ENCODE assay signal across 19 cellular contexts in genomic region chr20:3902446-3902845, GRCh38. TPM values are rescaled to one million over a fixed set of nuclear protein-coding genes. Genes with fewer than 3 reads are reported as not detected.
A peak's percentile ranks its signal among the peaks of the same experiment; 100 is the strongest.
DNase-seq lines count a peak whose midpoint lies in the region; ATAC-seq and TF ChIP-seq lines count a peak whose summit lies in the region.
"Had no signal": no experiment of that assay in that cellular context is flagged by ENCODE, and none has a peak within 500 bp of the region (broad histone marks: within the 10 kb centered on the region; RNA-seq: fewer than 3 reads in every experiment).

No MANE protein-coding gene starts in this region.

- no peak overlapping the region for H4K91ac ChIP-seq in IMR-90 (ENCODE audit: insufficient read depth, low read depth, low read length)
- no peak overlapping the region for H4K91ac ChIP-seq in trophoblast cell (ENCODE audit: low read depth, low read length)

- TF ChIP-seq RAD21 in IMR-90 (IDR thresholded peaks at IDR 0.05; ENCODE audit: low read length): no peak

- no peak overlapping the region for H4K12ac ChIP-seq in trophoblast cell (ENCODE audit: low read depth, low read length)

- H2AFZ ChIP-seq in IMR-90 (replicated peaks; ENCODE audit: low read length, poor library complexity) (no peak overlapping the region), trophoblast cell (ENCODE audit: insufficient read depth, low read length, poor library complexity) (no peak overlapping the region)

- H3K9me3 ChIP-seq in BLaER1 treated with 17β-estradiol and CSF1 and Interleukin-3, amounts not matched to agents 10 nM and 100 nM (replicated peaks in 1 of 11): no peaks in the 10 kb centered on the region
- H3K9me3 ChIP-seq in IMR-90 (ENCODE audit: control insufficient read depth, insufficient read depth, low read length) (no peaks in the 10 kb centered on the region), trophoblast cell (ENCODE audit: insufficient read depth, low read depth, low read length) (no peaks in the 10 kb centered on the region)
- H3K9me3 ChIP-seq: Caco-2, heart right ventricle, tibial nerve had no signal

- peaks cover 32 to 100% (median 81%) of the 10 kb centered on the region in 11 experiments for H4K20me1 ChIP-seq in BLaER1 treated with 17β-estradiol and CSF1 and Interleukin-3, amounts not matched to agents 10 nM and 100 nM
- peaks cover 100% of the 10 kb centered on the region for H4K20me1 ChIP-seq in IMR-90 (ENCODE audit: insufficient read depth, low read length)

- no peaks in the 10 kb centered on the region for H3K27me3 ChIP-seq in BLaER1 treated with 17β-estradiol and CSF1 and Interleukin-3, amounts not matched to agents 10 nM and 100 nM
- H3K27me3 ChIP-seq in IMR-90 (ENCODE audit: control insufficient read depth, insufficient read depth, low read length): no peaks in the 10 kb centered on the region
- no peaks in the 10 kb centered on the region for H3K27me3 ChIP-seq in dorsolateral prefrontal cortex
- H3K27me3 ChIP-seq in trophoblast cell (ENCODE audit: insufficient read depth, low read length): no peaks in the 10 kb centered on the region
- H3K27me3 ChIP-seq: heart right ventricle, tibial nerve had no signal

- peaks cover 50 to 97% (median 88%) of the 10 kb centered on the region in 10 experiments for H3K4me1 ChIP-seq in BLaER1 treated with 17β-estradiol and CSF1 and Interleukin-3, amounts not matched to agents 10 nM and 100 nM
- H3K4me1 ChIP-seq in IMR-90 (ENCODE audit: control insufficient read depth, insufficient read depth, low read length) (peaks cover 19% of the 10 kb centered on the region), trophoblast cell (ENCODE audit: control insufficient read depth in 1 of 2, insufficient read depth in 2 of 2, low read length in 2 of 2) (peaks cover 0 to 2% of the 10 kb centered on the region in 2 experiments)

- H3K79me1 ChIP-seq in IMR-90 (ENCODE audit: low read depth in 1 of 2, low read length in 2 of 2): peaks cover 2 to 41% of the 10 kb centered on the region in 2 experiments; a peak in 3 of 4 replicates
- H3K79me1 ChIP-seq in trophoblast cell (ENCODE audit: low read length): no peaks in the 10 kb centered on the region

- H3K4ac ChIP-seq in IMR-90 (ENCODE audit: low read depth, low read length): no peak overlapping the region
- peak overlapping the region; percentile 46 for H3K4ac ChIP-seq in trophoblast cell (ENCODE audit: low read depth, low read length)

- H3K14ac ChIP-seq in IMR-90 (replicated peaks; ENCODE audit: low read depth, low read length): no peak overlapping the region
- H3K14ac ChIP-seq in trophoblast cell (ENCODE audit: low read length): no peak overlapping the region

- peak overlapping the region in 10 of 11 experiments; percentile 10 to 82 (median 74); a peak in 19 of 22 replicates for H3K9ac ChIP-seq in BLaER1 treated with 17β-estradiol and CSF1 and Interleukin-3, amounts not matched to agents 10 nM and 100 nM
- H3K9ac ChIP-seq in IMR-90 (ENCODE audit: low read depth, low read length) (no peak overlapping the region), trophoblast cell (ENCODE audit: low read length) (no peak overlapping the region)

- H2AK5ac ChIP-seq in IMR-90 (ENCODE audit: low read depth, low read length): no peak overlapping the region
- H2AK5ac ChIP-seq in trophoblast cell (ENCODE audit: low read length): no peak overlapping the region

- no peak overlapping the region for H4K5ac ChIP-seq in IMR-90 (ENCODE audit: low read depth, low read length)

- POLR2A ChIA-PET in IMR-90 (lab: Charles Lee; ENCODE audit: unreplicated experiment): no interaction called here

- peaks cover 20% of the 10 kb centered on the region for H3K79me2 ChIP-seq in trophoblast cell (ENCODE audit: control insufficient read depth, insufficient read depth, low read length, poor library complexity)

- H3K4me2 ChIP-seq in BLaER1 treated with 17β-estradiol and CSF1 and Interleukin-3, amounts not matched to agents 10 nM and 100 nM: peak overlapping the region in 10 of 11 experiments; percentile 74 to 97 (median 92); a peak in 21 of 22 replicates
- peak overlapping the region; percentile 38; the same call in 1 of the 2 replicates for H3K4me2 ChIP-seq in IMR-90 (ENCODE audit: low read depth, low read length)
- H3K4me2 ChIP-seq in trophoblast cell (ENCODE audit: low read length): no peak overlapping the region

- H2BK5ac ChIP-seq in IMR-90 (ENCODE audit: low read depth, low read length, poor library complexity, severe bottlenecking) (peak overlapping the region; percentile 65), trophoblast cell (ENCODE audit: low read depth, low read length, poor library complexity) (no peak overlapping the region)

- no peak for TF ChIP-seq POLR2A in IMR-90 (IDR thresholded peaks at IDR 0.05; ENCODE audit: low read depth, low read length)

- no peak overlapping the region for H2BK12ac ChIP-seq in trophoblast cell (ENCODE audit: low read length)

- TF ChIP-seq CTCF in IMR-90 (conservative IDR thresholded peaks at IDR 0.05; ENCODE audit: low read depth, low read length) (no peak), dorsolateral prefrontal cortex (IDR thresholded peaks at IDR 0.05 in 54 of 56, conservative IDR thresholded peaks at IDR 0.05 in 2 of 56; ENCODE audit: low read depth in 1 of 56, partially characterized antibody in 56 of 56) (no peak)

- no peak overlapping the region for H2BK15ac ChIP-seq in IMR-90 (ENCODE audit: low read depth, low read length)

- in situ Hi-C loops in IMR-90 (cut with MboI; ENCODE audit: low sequenced_read_pairs): no loop called here

- no peak for ATAC-seq in IMR-90 (ENCODE audit: low read depth)
- ATAC-seq in HG03025 (IDR thresholded peaks at IDR 0.05; ENCODE audit: low FRiP score, unreplicated experiment): no peak
- no peak for ATAC-seq in GM21447 (IDR thresholded peaks at IDR 0.05; ENCODE audit: unreplicated experiment)
- ATAC-seq in HG02798 (IDR thresholded peaks at IDR 0.05; ENCODE audit: poor library complexity, unreplicated experiment): no peak
- ATAC-seq: heart right ventricle had no signal

- H4K8ac ChIP-seq in IMR-90 (ENCODE audit: low read depth in 2 of 2, low read length in 2 of 2): no peak overlapping the region
- no peak overlapping the region for H4K8ac ChIP-seq in trophoblast cell (ENCODE audit: low read depth, low read length)

- H3K23ac ChIP-seq in IMR-90 (ENCODE audit: low read depth, low read length) (no peak overlapping the region), trophoblast cell (ENCODE audit: low read length) (no peak overlapping the region)

- no peak overlapping the region for H2AK9ac ChIP-seq in IMR-90 (replicated peaks; ENCODE audit: low read depth, low read length, poor library complexity)

- H3K18ac ChIP-seq in IMR-90 (ENCODE audit: low read depth, low read length): no peak overlapping the region
- H3K18ac ChIP-seq in trophoblast cell (ENCODE audit: low read length): no peak overlapping the region

- WGBS in IMR-90 (ENCODE audit: extremely low coverage in 2 of 2, insufficient read length in 1 of 2), 2 experiments: no CpG with 5 or more reads among the region's 5 CpGs
- no CpG with 5 or more reads among the region's 5 CpGs for WGBS in trophoblast cell (ENCODE audit: extremely low coverage, insufficient coverage, insufficient read length)

- H3K4me3 ChIP-seq in BLaER1 treated with 17β-estradiol and CSF1 and Interleukin-3, amounts not matched to agents 10 nM and 100 nM: peak overlapping the region in 8 of 10 experiments; percentile 32 to 57 (median 45); a peak in 14 of 20 replicates
- no peak overlapping the region for H3K4me3 ChIP-seq in IMR-90 (ENCODE audit: insufficient read depth, low read depth, low read length)
- peak overlapping the region in 7 of 59 donors; percentile 1 to 27 (median 7) for H3K4me3 ChIP-seq in dorsolateral prefrontal cortex
- H3K4me3 ChIP-seq in trophoblast cell (ENCODE audit: low read depth, low read length): no peak overlapping the region

- intact Hi-C loops in IMR-90 (cut with micrococcal nuclease): no loop called here
- intact Hi-C loops in dorsolateral prefrontal cortex (cut with DNase I): no loop called here

- peaks cover 16% of the 10 kb centered on the region for H3K9me1 ChIP-seq in IMR-90 (ENCODE audit: insufficient read depth, low read length)

- DNase-seq in IMR-90 (no peak), dorsolateral prefrontal cortex (no peak), trophoblast cell (no peak), NCI-H2081 treated with DMSO at 0.1 percent for 48 hours (lab: John Stamatoyannopoulos, UW) (no peak)
- DNase-seq: activated B cell treated with CpG ODN at 0.5 μM for 24 hours, activated gamma-delta T cell treated with Interleukin-2 at 50 U/mL for 16 hours, aorta, EL, heart right ventricle, mammary epithelial cell, NCI-H1048, NCI-H524, Right ventricle myocardium superior had no signal

- H3K36me3 ChIP-seq in BLaER1 treated with 17β-estradiol and CSF1 and Interleukin-3, amounts not matched to agents 10 nM and 100 nM: peaks cover 2 to 71% (median 22%) of the 10 kb centered on the region in 11 experiments; a peak in 20 of 22 replicates
- H3K36me3 ChIP-seq in IMR-90 (ENCODE audit: control insufficient read depth, insufficient read depth, low read length) (no peaks in the 10 kb centered on the region), trophoblast cell (ENCODE audit: control insufficient read depth in 1 of 2, insufficient read depth in 2 of 2, low read length in 2 of 2) (no peaks in the 10 kb centered on the region)
- H3K36me3 ChIP-seq: tibial nerve had no signal

- H2BK120ac ChIP-seq in IMR-90 (ENCODE audit: low read depth, low read length) (no peak overlapping the region), trophoblast cell (ENCODE audit: insufficient read depth, low read length, poor library complexity) (no peak overlapping the region)

- BruUV-seq in IMR-90 (replicated peaks; lab: Mats Ljungman, UMichigan): no TSS peak

- dilution Hi-C loops in IMR-90 (cut with HindIII; ENCODE audit: low sequenced_read_pairs, unreplicated experiment): no loop called here

- H3K56ac ChIP-seq in IMR-90 (ENCODE audit: extremely low read depth, insufficient read depth, low read length): no peak overlapping the region

- peak overlapping the region; percentile 30 to 94 (median 86); a peak in 21 of 22 replicates for H3K27ac ChIP-seq in BLaER1 treated with 17β-estradiol and CSF1 and Interleukin-3, amounts not matched to agents 10 nM and 100 nM
- H3K27ac ChIP-seq in IMR-90 (ENCODE audit: insufficient read depth, low read length) (peak overlapping the region; percentile 71; the same call in 1 of the 2 replicates), dorsolateral prefrontal cortex (peak overlapping the region in 40 of 59 donors; percentile 3 to 75 (median 48)), trophoblast cell (ENCODE audit: low read depth, low read length) (no peak overlapping the region)

- no peak overlapping the region for H2BK20ac ChIP-seq in IMR-90 (ENCODE audit: low read depth, low read length)

- CTCF ChIA-PET in IMR-90 (lab: Yijun Ruan, JAX): no interaction called here

RNA-seq across cellular contexts. Expression of gene PANK2, which starts 13.3 kb away (rescaled TPM):
- total RNA-seq in IMR-90 (2012; rRNA removed): 28.1 and 47.8 TPM in 2 replicates
- polyA plus RNA-seq in IMR-90 (2012; rRNA removed): 15.8 and 17.7 TPM in 2 replicates
- 7.9 and 8.4 TPM in 2 replicates for polyA plus RNA-seq in IMR-90 (2012; cell fraction: cytosol; rRNA removed)
- 29.3 and 35.5 TPM in 2 replicates for polyA plus RNA-seq in IMR-90 (2012; cell fraction: nucleus; rRNA removed; ENCODE audit: low replicate concordance)
- total RNA-seq in dorsolateral prefrontal cortex: 10 to 100 TPM; 41.7 to 82.4 (median 57.8) TPM
- polyA plus RNA-seq in trophoblast cell (2013): 18.9 and 19.4 TPM in 2 replicates

RNA-seq across cellular contexts. Expression of gene MAVS, which starts 55.8 kb away (rescaled TPM):
- total RNA-seq in IMR-90 (2012; rRNA removed) (10.3 and 10.4 TPM in 2 replicates), dorsolateral prefrontal cortex (10 to 100 TPM; 17.4 to 50.9 (median 25.6) TPM)
- polyA plus RNA-seq in IMR-90 (2012; rRNA removed): 15.5 and 15.6 TPM in 2 replicates
- 6.2 and 8.4 TPM in 2 replicates for polyA plus RNA-seq in IMR-90 (2012; cell fraction: cytosol; rRNA removed)
- 28.7 and 31.3 TPM in 2 replicates for polyA plus RNA-seq in IMR-90 (2012; cell fraction: nucleus; rRNA removed; ENCODE audit: low replicate concordance)
- 17.5 and 17.6 TPM in 2 replicates for polyA plus RNA-seq in trophoblast cell (2013)

Comparison
In these comparisons a context has a peak if more than half of its experiments do, and no peak if none do; other contexts are left out.
1. H3K4me3 ChIP-seq: peak in BLaER1 treated with 17β-estradiol and CSF1 and Interleukin-3, amounts not matched to agents 10 nM and 100 nM (8 of 10); none in IMR-90 (single experiment) and trophoblast cell (single experiment).
2. H3K9ac ChIP-seq: peak in BLaER1 treated with 17β-estradiol and CSF1 and Interleukin-3, amounts not matched to agents 10 nM and 100 nM (10 of 11); none in IMR-90 (single experiment) and trophoblast cell (single experiment).